ENCODE assay signal across 8 cellular contexts in the genomic region with DNA sequence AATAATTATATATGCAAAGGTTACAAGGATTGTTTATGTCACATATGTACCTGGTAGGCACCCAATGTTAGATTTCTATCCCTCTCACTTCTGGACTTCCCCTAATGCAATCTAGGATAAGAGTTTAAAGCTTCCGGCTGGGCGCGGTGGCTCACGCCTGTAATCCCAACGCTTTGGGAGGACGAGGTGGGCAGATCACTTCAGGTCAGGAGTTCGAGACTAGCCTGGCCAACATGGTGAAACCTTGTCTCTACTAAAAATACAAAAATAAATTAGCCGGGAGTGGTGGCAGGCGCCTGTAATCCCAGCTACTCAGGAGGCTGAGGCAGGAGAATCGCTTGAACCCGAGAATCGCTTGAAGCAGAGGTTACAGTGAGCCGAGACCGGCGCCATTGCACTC. TPM values are rescaled to one million over a fixed set of nuclear protein-coding genes. Genes with fewer than 3 reads are reported as not detected.
DNase-seq lines count a peak whose midpoint lies in the region; ATAC-seq, FAIRE-seq and TF ChIP-seq lines count a peak whose summit lies in the region.
"Not testable (repeated sequence)": the region's sequence is repeated elsewhere in the genome, so short reads cannot be mapped to it uniquely, and the experiment has no call there.

No MANE protein-coding gene starts in this region.

- not testable (repeated sequence) for H4K20me1 ChIP-seq in PC-3 (ENCODE audit: low read length); neural progenitor cell (ENCODE audit: low read depth)

- H2AFZ ChIP-seq in PC-3 (ENCODE audit: low read length) = peak overlapping the region; percentile 94
- H2AFZ ChIP-seq in neural progenitor cell (replicated peaks) = not testable (repeated sequence)

- H3F3A ChIP-seq in PC-3 (ENCODE audit: low read length, unreplicated experiment); neural progenitor cell (ENCODE audit: low read depth): not testable (repeated sequence)

- ATAC-seq in A549 = peak in 1 of 2 experiments; percentile 12; a peak in 3 of 6 replicates
- ATAC-seq in PC-3 = not testable (repeated sequence)

- H3K9ac ChIP-seq in PC-3 (ENCODE audit: low read length) (peak overlapping the region; percentile 53), adipocyte (ENCODE audit: low read length) (peak overlapping the region; percentile 80), kidney (ENCODE audit: low read length in 2 of 2) (peak overlapping the region in 1 of 2 donors; percentile 49)
- H3K9ac ChIP-seq in neural progenitor cell = not testable (repeated sequence)

- not testable (repeated sequence) for TF ChIP-seq EP300 in A549 (IDR thresholded peaks at IDR 0.05)

- CTCF ChIA-PET in A549 (lab: Yijun Ruan, JAX) (interaction anchor here (0.6 to 10.1 kb wide), 36 partner anchors 9 to 414 kb away, joined by 3 to 165 read pairs (median 7); a partner anchor contains a TSS), PC-3 (lab: Charles Lee) (interaction anchor here (0.5 to 1.7 kb wide), 2 partner anchors 57 to 76 kb away, joined by 4 to 9 read pairs; no protein-coding TSS in a partner anchor)

- 1% methylated on average over 14 of the region's 15 CpGs for WGBS in A549 (ENCODE audit: missing lambda C conversion rate)
- WGBS in spleen, 5 donors = 58 to 71% (median 69%) methylated on average over 15 of the region's 15 CpGs

- not testable (repeated sequence) for H3K27me3 ChIP-seq in HAP-1 (ENCODE audit: low read depth); PC-3 (ENCODE audit: low read length); adipocyte (replicated peaks; ENCODE audit: control insufficient read depth, insufficient read depth, low read length); neural progenitor cell
- H3K27me3 ChIP-seq in spleen (replicated peaks in 1 of 7) = peaks cover 0 to 13% (median 0%) of the 10 kb centered on the region in 7 donors

- H3K4me2 ChIP-seq in A549 (peak overlapping the region; percentile 74), PC-3 (ENCODE audit: low read length) (peak overlapping the region; percentile 94)
- not testable (repeated sequence) for H3K4me2 ChIP-seq in neural progenitor cell

- TF ChIP-seq POLR2A in A549 (IDR thresholded peaks at IDR 0.05; ENCODE audit: low read length); spleen (IDR thresholded peaks at IDR 0.05): not testable (repeated sequence)

- in situ Hi-C loops in HAP-1 (cut with MboI; ENCODE audit: low sequenced_read_pairs) = loop anchor here (5.0 kb wide), 3 partner anchors 72 to 317 kb away; a partner anchor contains a TSS

- H3K36me3 Mint-ChIP-seq in neural progenitor cell = not testable (repeated sequence)

- H3K4me1 Mint-ChIP-seq in neural progenitor cell = peaks cover 23% of the 10 kb centered on the region

- not testable (repeated sequence) for H3K9me2 ChIP-seq in PC-3 (replicated peaks; ENCODE audit: low read length)

- H3K4me3 Mint-ChIP-seq in neural progenitor cell = not testable (repeated sequence)

- H3K27ac ChIP-seq in A549 (peak overlapping the region; percentile 83 to 91), spleen (peak overlapping the region in 5 of 8 donors; percentile 52 to 88 (median 69))
- H3K27ac ChIP-seq in PC-3 (ENCODE audit: low read length); kidney (ENCODE audit: low read depth in 2 of 2, low read length in 2 of 2); neural progenitor cell: not testable (repeated sequence)

- H3K27me3 Mint-ChIP-seq in neural progenitor cell (ENCODE audit: insufficient read depth, low read depth) = not testable (repeated sequence)

- H3K4me1 ChIP-seq in A549 = peaks cover 29% of the 10 kb centered on the region
- peaks cover 17% of the 10 kb centered on the region for H3K4me1 ChIP-seq in HAP-1
- peaks cover 27% of the 10 kb centered on the region for H3K4me1 ChIP-seq in PC-3 (ENCODE audit: insufficient read depth, low read length)
- H3K4me1 ChIP-seq in adipocyte (ENCODE audit: control insufficient read depth, insufficient read depth, low read length) = peaks cover 26% of the 10 kb centered on the region
- peaks cover 0 to 17% of the 10 kb centered on the region in 2 donors for H3K4me1 ChIP-seq in kidney (ENCODE audit: control insufficient read depth in 1 of 2, insufficient read depth in 1 of 2, low read depth in 1 of 2, low read length in 2 of 2)
- not testable (repeated sequence) for H3K4me1 ChIP-seq in neural progenitor cell
- peaks cover 12 to 47% (median 33%) of the 10 kb centered on the region in 6 donors for H3K4me1 ChIP-seq in spleen

- not testable (repeated sequence) for H3K9me3 ChIP-seq in A549; HAP-1; PC-3 (ENCODE audit: low read length); adipocyte (ENCODE audit: control insufficient read depth, low read length); kidney (ENCODE audit: control insufficient read depth in 1 of 2, low read length in 2 of 2); neural progenitor cell (ENCODE audit: low read depth); spleen

- FAIRE-seq in A549 (lab: Jason Lieb, UNC); kidney (lab: Jason Lieb, UNC): not testable (repeated sequence)

- not testable (repeated sequence) for H3K36me3 ChIP-seq in HAP-1 (replicated peaks); PC-3 (ENCODE audit: low read depth, low read length); adipocyte (ENCODE audit: control insufficient read depth, insufficient read depth, low read length, severe bottlenecking); kidney (ENCODE audit: control insufficient read depth in 1 of 2, insufficient read depth in 2 of 2, low read length in 2 of 2); neural progenitor cell; spleen

- TF ChIP-seq RAD21 in A549 (conservative IDR thresholded peaks at IDR 0.05 in 1 of 2, IDR thresholded peaks at IDR 0.05 in 1 of 2) = not testable (repeated sequence)

- not testable (repeated sequence) for BruUV-seq in PC-3 (replicated peaks; lab: Mats Ljungman, UMichigan)

- H3K27ac Mint-ChIP-seq in neural progenitor cell = peak overlapping the region; percentile 79

- intact Hi-C loops in PC-3 (cut with micrococcal nuclease) (loop anchor here (5.0 kb wide), 1 partner anchor 282 kb away; a partner anchor contains a TSS), spleen (cut with DNase I; ENCODE audit: low total_unique reads) (loop anchor here (2.0 to 10.0 kb wide), 3 partner anchors 76 to 317 kb away; a partner anchor contains a TSS)
- intact Hi-C loops in kidney (cut with DNase I) = not testable (repeated sequence)

- POLR2A ChIA-PET in A549 (lab: Yijun Ruan, JAX) = interaction anchor here (1.5 to 1.6 kb wide), 3 partner anchors 76 to 315 kb away, joined by 4 to 7 read pairs (median 5); a partner anchor contains a TSS
- POLR2A ChIA-PET in PC-3 (lab: Charles Lee; ENCODE audit: unreplicated experiment) = not testable (repeated sequence)

- TF ChIP-seq CTCF in A549 (IDR thresholded peaks at IDR 0.05); PC-3 (conservative IDR thresholded peaks at IDR 0.05; ENCODE audit: low read depth, low read length); epithelial cell of esophagus (IDR thresholded peaks at IDR 0.05; ENCODE audit: insufficient read depth, low read depth, low read length, missing control alignments); kidney (IDR thresholded peaks at IDR 0.05; ENCODE audit: borderline replicate concordance, extremely low read depth, insufficient read depth); neural progenitor cell (IDR thresholded peaks at IDR 0.05); spleen (IDR thresholded peaks at IDR 0.05 in 8 of 11, conservative IDR thresholded peaks at IDR 0.05 in 3 of 11): not testable (repeated sequence)

- H3K4me3 ChIP-seq in A549 (peak overlapping the region; percentile 50), HAP-1 (peak overlapping the region; percentile 25), PC-3 (ENCODE audit: low read length) (peak overlapping the region; percentile 74), adipocyte (ENCODE audit: low read length) (peak overlapping the region; percentile 81), epithelial cell of esophagus (ENCODE audit: low read length) (peak overlapping the region; percentile 28), kidney (ENCODE audit: low read length in 2 of 2) (peak overlapping the region; percentile 13 to 63), spleen (peak overlapping the region in 5 of 8 donors; percentile 17 to 60 (median 24))
- not testable (repeated sequence) for H3K4me3 ChIP-seq in neural progenitor cell

- peak in 1 of 2 experiments; percentile 17 for DNase-seq in A549 (ENCODE audit: low read depth in 1 of 2, low spot score in 1 of 2)
- DNase-seq in HAP-1 (ENCODE audit: low spot score in 2 of 2); PC-3; adipocyte (ENCODE audit: low read depth); epithelial cell of esophagus (ENCODE audit: low read depth); kidney; neural progenitor cell (ENCODE audit: low spot score); spleen: not testable (repeated sequence)

- H3K79me2 ChIP-seq in PC-3 (ENCODE audit: low read length); neural progenitor cell (ENCODE audit: low read depth): not testable (repeated sequence)

- H3K9me3 Mint-ChIP-seq in neural progenitor cell = not testable (repeated sequence)

RNA-seq across cellular contexts. Expression of a gene that starts 5.7 kb away (rescaled TPM):
- 7.3 and 8.7 TPM in 2 replicates for polyA plus RNA-seq in A549 (2011; rRNA removed)
- 1.2 and 1.4 TPM in 2 replicates for polyA plus RNA-seq in A549 (2012; cell fraction: cytosol; rRNA removed)
- polyA plus RNA-seq in A549 (2012; cell fraction: nucleus; rRNA removed) = 0.99 and 1.1 TPM in 2 replicates
- 4.9 to 5.8 TPM (median 5.8 TPM) in 3 replicates for polyA plus RNA-seq in A549 (2017; fragmentation: RNase III; extraction: RNeasy Plus Mini Kit Qiagen cat#74134 plus additional on column Dnase treatment)
- 11.3 and 13.8 TPM in 2 replicates for polyA minus RNA-seq in A549 (2011; rRNA and poly(A)+ RNA removed)
- 3.7 and 9.8 TPM in 2 replicates for total RNA-seq in PC-3 (2014; rRNA removed)
- 65.4 TPM for total RNA-seq in kidney
- 6.7 TPM for polyA plus RNA-seq in kidney (ENCODE audit: insufficient read depth, low read depth, low replicate concordance)
- total RNA-seq in neural progenitor cell (ENCODE audit: low replicate concordance) = 23.2 and 27.2 TPM in 2 replicates
- 10 to 100 TPM; 15.3 to 48.1 (median 27.5) TPM for total RNA-seq in spleen
- 1 to 10 TPM; 1.9 to 4.6 (median 2.5) TPM for polyA plus RNA-seq in spleen
